1 cellular context compared by ENCODE assay signal in genomic region chr5:91150189-91150588, GRCh38.
TF ChIP-seq lines count a peak whose summit lies in the region.

No MANE protein-coding gene starts in this region.

TF ChIP-seq in K562, 482 proteins besides CTCF, POLR2A, EP300 and RAD21 (continued from another document):
- TF ChIP-seq ZNF12 (CRISPR knock-in tag; IDR thresholded peaks at IDR 0.05) (no peak), NFRKB (IDR thresholded peaks at IDR 0.05; ENCODE audit: low read depth) (no peak), PCBP2 (IDR thresholded peaks at IDR 0.05; ENCODE audit: low read depth, low read length, poor library complexity, severe bottlenecking) (no peak), ZNF316 (IDR thresholded peaks at IDR 0.05) (no peak), ARID2 (IDR thresholded peaks at IDR 0.05) (no peak), ADNP (tag; IDR thresholded peaks at IDR 0.05) (no peak), ELF4 (CRISPR knock-in tag; IDR thresholded peaks at IDR 0.05) (no peak), HNRNPK (IDR thresholded peaks at IDR 0.05; ENCODE audit: low read depth, low read length, poor library complexity, severe bottlenecking) (no peak), DACH1 (IDR thresholded peaks at IDR 0.05; ENCODE audit: partially characterized antibody) (no peak), ZNF449 (CRISPR knock-in tag; IDR thresholded peaks at IDR 0.05) (no peak), SRF (CRISPR knock-in tag; IDR thresholded peaks at IDR 0.05) (no peak), MYNN (IDR thresholded peaks at IDR 0.05) (no peak), MYNN (CRISPR knock-in tag; IDR thresholded peaks at IDR 0.05) (no peak)
- TF ChIP-seq, protein P1, sequence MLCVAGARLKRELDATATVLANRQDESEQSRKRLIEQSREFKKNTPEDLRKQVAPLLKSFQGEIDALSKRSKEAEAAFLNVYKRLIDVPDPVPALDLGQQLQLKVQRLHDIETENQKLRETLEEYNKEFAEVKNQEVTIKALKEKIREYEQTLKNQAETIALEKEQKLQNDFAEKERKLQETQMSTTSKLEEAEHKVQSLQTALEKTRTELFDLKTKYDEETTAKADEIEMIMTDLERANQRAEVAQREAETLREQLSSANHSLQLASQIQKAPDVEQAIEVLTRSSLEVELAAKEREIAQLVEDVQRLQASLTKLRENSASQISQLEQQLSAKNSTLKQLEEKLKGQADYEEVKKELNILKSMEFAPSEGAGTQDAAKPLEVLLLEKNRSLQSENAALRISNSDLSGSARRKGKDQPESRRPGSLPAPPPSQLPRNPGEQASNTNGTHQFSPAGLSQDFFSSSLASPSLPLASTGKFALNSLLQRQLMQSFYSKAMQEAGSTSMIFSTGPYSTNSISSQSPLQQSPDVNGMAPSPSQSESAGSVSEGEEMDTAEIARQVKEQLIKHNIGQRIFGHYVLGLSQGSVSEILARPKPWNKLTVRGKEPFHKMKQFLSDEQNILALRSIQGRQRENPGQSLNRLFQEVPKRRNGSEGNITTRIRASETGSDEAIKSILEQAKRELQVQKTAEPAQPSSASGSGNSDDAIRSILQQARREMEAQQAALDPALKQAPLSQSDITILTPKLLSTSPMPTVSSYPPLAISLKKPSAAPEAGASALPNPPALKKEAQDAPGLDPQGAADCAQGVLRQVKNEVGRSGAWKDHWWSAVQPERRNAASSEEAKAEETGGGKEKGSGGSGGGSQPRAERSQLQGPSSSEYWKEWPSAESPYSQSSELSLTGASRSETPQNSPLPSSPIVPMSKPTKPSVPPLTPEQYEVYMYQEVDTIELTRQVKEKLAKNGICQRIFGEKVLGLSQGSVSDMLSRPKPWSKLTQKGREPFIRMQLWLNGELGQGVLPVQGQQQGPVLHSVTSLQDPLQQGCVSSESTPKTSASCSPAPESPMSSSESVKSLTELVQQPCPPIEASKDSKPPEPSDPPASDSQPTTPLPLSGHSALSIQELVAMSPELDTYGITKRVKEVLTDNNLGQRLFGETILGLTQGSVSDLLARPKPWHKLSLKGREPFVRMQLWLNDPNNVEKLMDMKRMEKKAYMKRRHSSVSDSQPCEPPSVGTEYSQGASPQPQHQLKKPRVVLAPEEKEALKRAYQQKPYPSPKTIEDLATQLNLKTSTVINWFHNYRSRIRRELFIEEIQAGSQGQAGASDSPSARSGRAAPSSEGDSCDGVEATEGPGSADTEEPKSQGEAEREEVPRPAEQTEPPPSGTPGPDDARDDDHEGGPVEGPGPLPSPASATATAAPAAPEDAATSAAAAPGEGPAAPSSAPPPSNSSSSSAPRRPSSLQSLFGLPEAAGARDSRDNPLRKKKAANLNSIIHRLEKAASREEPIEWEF (CRISPR knock-in tag; IDR thresholded peaks at IDR 0.05), result no peak
